Comparison of ENCODE assay signal across 8 cellular contexts in genomic region chr16:30637952-30638351, GRCh38. TPM values are rescaled to one million over a fixed set of nuclear protein-coding genes. Genes with fewer than 3 reads are reported as not detected.
DNase-seq lines count a peak whose midpoint lies in the region; ATAC-seq lines count a peak whose summit lies in the region.

No MANE protein-coding gene starts in this region.

- intact Hi-C loops in activated CD4-positive, alpha-beta memory T cell treated with anti-CD3 and anti-CD28 coated beads for 36 hours (cut with micrococcal nuclease): no loop called here

- DNase-seq in SIG-M5 treated with dmso at 0.1 percent for 504 hours (lab: John Stamatoyannopoulos, UW; ENCODE audit: unreplicated experiment) (peak; percentile 80), SIG-M5 (lab: John Stamatoyannopoulos, UW) (no peak), NCI-H146 treated with DMSO at 0.1 percent for 48 hours (lab: John Stamatoyannopoulos, UW; ENCODE audit: unreplicated experiment) (peak; percentile 55), naive B cell (peak; percentile 22), mucosa of gallbladder (ENCODE audit: low spot score) (no peak)
- peak; percentile 33 for DNase-seq in activated CD4-positive, alpha-beta memory T cell treated with anti-CD3 and anti-CD28 coated beads for 36 hours
- no peak for DNase-seq in stimulated activated naive CD4-positive, alpha-beta T cell treated with Interleukin-2 at 50 U/mL for 16 hours (lab: John Stamatoyannopoulos, UW)

- no peaks in the 10 kb centered on the region for H3K27me3 Mint-ChIP-seq in activated CD4-positive, alpha-beta memory T cell treated with anti-CD3 and anti-CD28 coated beads for 36 hours
- no peaks in the 10 kb centered on the region for H3K27me3 Mint-ChIP-seq in naive B cell

- peaks cover 4% of the 10 kb centered on the region for H3K36me3 Mint-ChIP-seq in activated CD4-positive, alpha-beta memory T cell treated with anti-CD3 and anti-CD28 coated beads for 36 hours
- no peaks in the 10 kb centered on the region for H3K36me3 Mint-ChIP-seq in naive B cell

- H3K4me3 Mint-ChIP-seq in activated CD4-positive, alpha-beta memory T cell treated with anti-CD3 and anti-CD28 coated beads for 36 hours: no peak overlapping the region
- H3K4me3 Mint-ChIP-seq in naive B cell: peak overlapping the region in 1 of 8 donors; percentile 50

- H3K27ac Mint-ChIP-seq in activated CD4-positive, alpha-beta memory T cell treated with anti-CD3 and anti-CD28 coated beads for 36 hours: no peak overlapping the region
- peak overlapping the region in 1 of 6 donors; percentile 7 for H3K27ac Mint-ChIP-seq in naive B cell

- CTCF ChIA-PET in activated CD4-positive, alpha-beta memory T cell treated with anti-CD3 and anti-CD28 coated beads for 36 hours (lab: Charles Lee): interaction anchor here (0.6 to 1.6 kb wide), 4 partner anchors 9 to 208 kb away, joined by 3 to 7 read pairs (median 4); partner anchors contain the start of genes DCTPP1 and PRR14

- H3K9me3 Mint-ChIP-seq in activated CD4-positive, alpha-beta memory T cell treated with anti-CD3 and anti-CD28 coated beads for 36 hours: no peaks in the 10 kb centered on the region
- no peaks in the 10 kb centered on the region for H3K9me3 Mint-ChIP-seq in naive B cell

- H3K4me1 Mint-ChIP-seq in activated CD4-positive, alpha-beta memory T cell treated with anti-CD3 and anti-CD28 coated beads for 36 hours (ENCODE audit: low read depth): peaks cover 9% of the 10 kb centered on the region
- peaks cover 12 to 20% (median 17%) of the 10 kb centered on the region in 3 donors for H3K4me1 Mint-ChIP-seq in naive B cell

- ATAC-seq in naive B cell (ENCODE audit: low read depth in 2 of 2) (no peak), GM18907 (IDR thresholded peaks at IDR 0.05; ENCODE audit: unreplicated experiment) (no peak)

- POLR2A ChIA-PET in activated CD4-positive, alpha-beta memory T cell treated with anti-CD3 and anti-CD28 coated beads for 36 hours (lab: Charles Lee): interaction anchor here (0.6 kb wide), 1 partner anchor 10 kb away, joined by 3 read pairs; no protein-coding TSS in a partner anchor

RNA-seq across cellular contexts. Expression of gene PRR14, which starts 12.8 kb away (rescaled TPM):
- 10 to 100 TPM; 73.2 to 83.2 TPM for total RNA-seq in activated CD4-positive, alpha-beta memory T cell treated with anti-CD3 and anti-CD28 coated beads for 36 hours
- 10 to 100 TPM; 11.6 to 40.9 (median 17.8) TPM for polyA plus RNA-seq in naive B cell (ENCODE audit: low read depth in 6 of 6)
- total RNA-seq in mucosa of gallbladder: 68.9 TPM

RNA-seq across cellular contexts. Expression of gene FBRS, which starts 20.3 kb away (rescaled TPM):
- total RNA-seq in activated CD4-positive, alpha-beta memory T cell treated with anti-CD3 and anti-CD28 coated beads for 36 hours: 10 to 100 TPM; 91.8 to 95.6 TPM
- polyA plus RNA-seq in naive B cell (ENCODE audit: low read depth in 6 of 6): 1 to 10 TPM in 5 of 6 donors, under 1 TPM in 1; 0.88 to 9.0 (median 4.2) TPM
- total RNA-seq in mucosa of gallbladder: 84.9 TPM

RNA-seq across cellular contexts. Expression of gene ZNF689, which starts 27.8 kb away (rescaled TPM):
- total RNA-seq in activated CD4-positive, alpha-beta memory T cell treated with anti-CD3 and anti-CD28 coated beads for 36 hours: 1 to 10 TPM; 8.7 to 9.9 TPM
- polyA plus RNA-seq in naive B cell (ENCODE audit: low read depth in 6 of 6): 10 to 100 TPM in 4 of 6 donors, 1 to 10 TPM in 2; 6.1 to 12.8 (median 10.5) TPM
- 13.6 TPM for total RNA-seq in mucosa of gallbladder

RNA-seq across cellular contexts. Expression of gene ZNF785, which starts 52.5 kb away (rescaled TPM):
- total RNA-seq in activated CD4-positive, alpha-beta memory T cell treated with anti-CD3 and anti-CD28 coated beads for 36 hours: 10 to 100 TPM; 14.0 to 15.0 TPM
- 1 to 10 TPM; 1.4 to 4.4 (median 2.9) TPM for polyA plus RNA-seq in naive B cell (ENCODE audit: low read depth in 6 of 6)
- total RNA-seq in mucosa of gallbladder: 24.0 TPM

Comparison
In these comparisons a context has a peak if more than half of its experiments do, and no peak if none do; other contexts are left out.
1. DNase-seq: peak in SIG-M5 treated with dmso at 0.1 percent for 504 hours (single experiment), NCI-H146 treated with DMSO at 0.1 percent for 48 hours (single experiment), activated CD4-positive, alpha-beta memory T cell treated with anti-CD3 and anti-CD28 coated beads for 36 hours (single experiment) and naive B cell (single experiment); none in SIG-M5 (single experiment), mucosa of gallbladder (single experiment) and stimulated activated naive CD4-positive, alpha-beta T cell treated with Interleukin-2 at 50 U/mL for 16 hours (single experiment).